Comparison of ENCODE assay signal across 12 cellular contexts in the genomic region with DNA sequence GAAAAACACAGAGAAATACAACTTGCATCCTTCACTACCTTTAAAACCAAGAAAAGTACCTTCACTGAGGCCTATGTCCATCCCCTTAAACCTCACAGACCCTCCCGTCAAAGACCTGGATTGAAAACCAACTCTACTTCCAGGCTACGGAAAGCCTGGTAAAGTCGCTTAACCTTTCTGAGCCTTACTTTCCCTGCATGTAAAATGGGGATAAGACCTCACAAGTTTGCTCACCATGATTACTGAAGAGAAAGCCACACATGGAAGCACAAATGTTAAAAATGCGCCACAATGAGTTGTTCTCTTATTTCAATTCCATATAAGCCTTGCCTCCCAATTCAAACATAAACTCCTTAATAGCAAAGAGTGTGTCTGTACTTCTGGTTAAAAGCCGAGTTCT. TPM values are rescaled to one million over a fixed set of nuclear protein-coding genes. Genes with fewer than 3 reads are reported as not detected.
A peak's percentile ranks its signal among the peaks of the same experiment; 100 is the strongest.
DNase-seq lines count a peak whose midpoint lies in the region; ATAC-seq and TF ChIP-seq lines count a peak whose summit lies in the region.
"Had no signal": no experiment of that assay in that cellular context is flagged by ENCODE, and none has a peak within 500 bp of the region (broad histone marks: within the 10 kb centered on the region; RNA-seq: fewer than 3 reads in every experiment).

No MANE protein-coding gene starts in this region.

- no peak for ATAC-seq in GM23338
- ATAC-seq in stimulated activated effector memory CD8-positive, alpha-beta T cell treated with anti-CD3 and anti-CD28 coated beads, Interleukin-12 subunit alpha, Interleukin-12 subunit beta, amount 100 ng/mL, for 72 hours = no peak
- no peak for ATAC-seq in GM21619 (IDR thresholded peaks at IDR 0.05; ENCODE audit: unreplicated experiment)

- H3K27me3 Mint-ChIP-seq in GM23338 (ENCODE audit: insufficient read depth, low read depth, poor library complexity) = no peaks in the 10 kb centered on the region

- H4K20me1 ChIP-seq in GM23338 (replicated peaks; ENCODE audit: insufficient read depth) = peaks cover 85% of the 10 kb centered on the region

- H3K79me2 ChIP-seq in GM23338 (replicated peaks; ENCODE audit: insufficient read depth) = peaks cover 100% of the 10 kb centered on the region

- no peak overlapping the region for H2AFZ ChIP-seq in GM23338

- TF ChIP-seq CTCF in GM23338 (conservative IDR thresholded peaks at IDR 0.05; ENCODE audit: low read depth in 2 of 2) (no peak), VCaP (conservative IDR thresholded peaks at IDR 0.05) (no peak)

- peak overlapping the region; percentile 27 for H3K4me2 ChIP-seq in GM23338

- H3K27ac ChIP-seq in GM23338 (ENCODE audit: low read depth) (no peak overlapping the region), VCaP (peak overlapping the region; percentile 60), epithelial cell of prostate (peak overlapping the region; percentile 99)

- 0 out of 2 replicates have a peak, but pooled peaks cover 8% of the 10 kb centered on the region for H3F3A ChIP-seq in GM23338 (replicated peaks; ENCODE audit: low read depth)

- H3K27ac Mint-ChIP-seq in GM23338 = no peak overlapping the region
- peak overlapping the region; percentile 85 for H3K27ac Mint-ChIP-seq in stimulated activated effector memory CD8-positive, alpha-beta T cell treated with anti-CD3 and anti-CD28 coated beads, Interleukin-12 subunit alpha, Interleukin-12 subunit beta, amount 100 ng/mL, for 72 hours

- no peak overlapping the region for H3K4me3 ChIP-seq in GM23338

- H3K27me3 ChIP-seq in GM23338 (ENCODE audit: insufficient read depth) = no peaks in the 10 kb centered on the region

- no peaks in the 10 kb centered on the region for H3K9me3 Mint-ChIP-seq in GM23338
- H3K9me3 Mint-ChIP-seq in stimulated activated effector memory CD8-positive, alpha-beta T cell treated with anti-CD3 and anti-CD28 coated beads, Interleukin-12 subunit alpha, Interleukin-12 subunit beta, amount 100 ng/mL, for 72 hours = no peaks in the 10 kb centered on the region

- H3K4me1 Mint-ChIP-seq in GM23338 = peaks cover 74% of the 10 kb centered on the region
- H3K4me1 Mint-ChIP-seq in stimulated activated effector memory CD8-positive, alpha-beta T cell treated with anti-CD3 and anti-CD28 coated beads, Interleukin-12 subunit alpha, Interleukin-12 subunit beta, amount 100 ng/mL, for 72 hours = peaks cover 49% of the 10 kb centered on the region

- H3K36me3 Mint-ChIP-seq in GM23338 (ENCODE audit: low read depth) = peaks cover 43% of the 10 kb centered on the region
- H3K36me3 Mint-ChIP-seq in stimulated activated effector memory CD8-positive, alpha-beta T cell treated with anti-CD3 and anti-CD28 coated beads, Interleukin-12 subunit alpha, Interleukin-12 subunit beta, amount 100 ng/mL, for 72 hours = no peaks in the 10 kb centered on the region

- H3K4me3 Mint-ChIP-seq in GM23338 = no peak overlapping the region
- no peak overlapping the region for H3K4me3 Mint-ChIP-seq in stimulated activated effector memory CD8-positive, alpha-beta T cell treated with anti-CD3 and anti-CD28 coated beads, Interleukin-12 subunit alpha, Interleukin-12 subunit beta, amount 100 ng/mL, for 72 hours

- H3K9me2 ChIP-seq in GM23338 (ENCODE audit: insufficient read depth) = no peaks in the 10 kb centered on the region

- H3K4me1 ChIP-seq in GM23338 (ENCODE audit: insufficient read depth) = peaks cover 54% of the 10 kb centered on the region

- no peaks in the 10 kb centered on the region for H3K36me3 ChIP-seq in GM23338 (ENCODE audit: insufficient read depth)

- DNase-seq in GM23338 (ENCODE audit: low spot score) (no peak), epithelial cell of prostate (ENCODE audit: low read depth, low spot score) (no peak), DMS79 treated with DMSO at 0.1 percent for 48 hours (lab: John Stamatoyannopoulos, UW) (no peak), NCI-H146 (lab: John Stamatoyannopoulos, UW) (no peak), NCI-H510A (lab: John Stamatoyannopoulos, UW) (no peak)
- DNase-seq in stimulated activated effector memory CD8-positive, alpha-beta T cell treated with anti-CD3 and anti-CD28 coated beads, Interleukin-12 subunit alpha, Interleukin-12 subunit beta, amount 100 ng/mL, for 72 hours (ENCODE audit: low spot score in 2 of 2) = no peak
- DNase-seq: activated effector memory CD4-positive, alpha-beta T cell treated with anti-CD3 and anti-CD28 coated beads, Interleukin-2, amount 50 U/mL, for 16 hours; NCI-H1092 treated with DMSO at 0.1 percent for 48 hours; stimulated activated CD4-positive, alpha-beta T cell treated with anti-CD3 and anti-CD28 coated beads, Interleukin-4, amount 100 ng/mL, for 4 hours; T1000 had no signal

TF ChIP-seq in GM23338, 12 proteins besides CTCF, POLR2A, EP300 and RAD21 (continues in another document):
- TF ChIP-seq ZNF331 (CRISPR knock-in tag; IDR thresholded peaks at IDR 0.05; ENCODE audit: low read depth) = no peak
- TF ChIP-seq, protein P1, sequence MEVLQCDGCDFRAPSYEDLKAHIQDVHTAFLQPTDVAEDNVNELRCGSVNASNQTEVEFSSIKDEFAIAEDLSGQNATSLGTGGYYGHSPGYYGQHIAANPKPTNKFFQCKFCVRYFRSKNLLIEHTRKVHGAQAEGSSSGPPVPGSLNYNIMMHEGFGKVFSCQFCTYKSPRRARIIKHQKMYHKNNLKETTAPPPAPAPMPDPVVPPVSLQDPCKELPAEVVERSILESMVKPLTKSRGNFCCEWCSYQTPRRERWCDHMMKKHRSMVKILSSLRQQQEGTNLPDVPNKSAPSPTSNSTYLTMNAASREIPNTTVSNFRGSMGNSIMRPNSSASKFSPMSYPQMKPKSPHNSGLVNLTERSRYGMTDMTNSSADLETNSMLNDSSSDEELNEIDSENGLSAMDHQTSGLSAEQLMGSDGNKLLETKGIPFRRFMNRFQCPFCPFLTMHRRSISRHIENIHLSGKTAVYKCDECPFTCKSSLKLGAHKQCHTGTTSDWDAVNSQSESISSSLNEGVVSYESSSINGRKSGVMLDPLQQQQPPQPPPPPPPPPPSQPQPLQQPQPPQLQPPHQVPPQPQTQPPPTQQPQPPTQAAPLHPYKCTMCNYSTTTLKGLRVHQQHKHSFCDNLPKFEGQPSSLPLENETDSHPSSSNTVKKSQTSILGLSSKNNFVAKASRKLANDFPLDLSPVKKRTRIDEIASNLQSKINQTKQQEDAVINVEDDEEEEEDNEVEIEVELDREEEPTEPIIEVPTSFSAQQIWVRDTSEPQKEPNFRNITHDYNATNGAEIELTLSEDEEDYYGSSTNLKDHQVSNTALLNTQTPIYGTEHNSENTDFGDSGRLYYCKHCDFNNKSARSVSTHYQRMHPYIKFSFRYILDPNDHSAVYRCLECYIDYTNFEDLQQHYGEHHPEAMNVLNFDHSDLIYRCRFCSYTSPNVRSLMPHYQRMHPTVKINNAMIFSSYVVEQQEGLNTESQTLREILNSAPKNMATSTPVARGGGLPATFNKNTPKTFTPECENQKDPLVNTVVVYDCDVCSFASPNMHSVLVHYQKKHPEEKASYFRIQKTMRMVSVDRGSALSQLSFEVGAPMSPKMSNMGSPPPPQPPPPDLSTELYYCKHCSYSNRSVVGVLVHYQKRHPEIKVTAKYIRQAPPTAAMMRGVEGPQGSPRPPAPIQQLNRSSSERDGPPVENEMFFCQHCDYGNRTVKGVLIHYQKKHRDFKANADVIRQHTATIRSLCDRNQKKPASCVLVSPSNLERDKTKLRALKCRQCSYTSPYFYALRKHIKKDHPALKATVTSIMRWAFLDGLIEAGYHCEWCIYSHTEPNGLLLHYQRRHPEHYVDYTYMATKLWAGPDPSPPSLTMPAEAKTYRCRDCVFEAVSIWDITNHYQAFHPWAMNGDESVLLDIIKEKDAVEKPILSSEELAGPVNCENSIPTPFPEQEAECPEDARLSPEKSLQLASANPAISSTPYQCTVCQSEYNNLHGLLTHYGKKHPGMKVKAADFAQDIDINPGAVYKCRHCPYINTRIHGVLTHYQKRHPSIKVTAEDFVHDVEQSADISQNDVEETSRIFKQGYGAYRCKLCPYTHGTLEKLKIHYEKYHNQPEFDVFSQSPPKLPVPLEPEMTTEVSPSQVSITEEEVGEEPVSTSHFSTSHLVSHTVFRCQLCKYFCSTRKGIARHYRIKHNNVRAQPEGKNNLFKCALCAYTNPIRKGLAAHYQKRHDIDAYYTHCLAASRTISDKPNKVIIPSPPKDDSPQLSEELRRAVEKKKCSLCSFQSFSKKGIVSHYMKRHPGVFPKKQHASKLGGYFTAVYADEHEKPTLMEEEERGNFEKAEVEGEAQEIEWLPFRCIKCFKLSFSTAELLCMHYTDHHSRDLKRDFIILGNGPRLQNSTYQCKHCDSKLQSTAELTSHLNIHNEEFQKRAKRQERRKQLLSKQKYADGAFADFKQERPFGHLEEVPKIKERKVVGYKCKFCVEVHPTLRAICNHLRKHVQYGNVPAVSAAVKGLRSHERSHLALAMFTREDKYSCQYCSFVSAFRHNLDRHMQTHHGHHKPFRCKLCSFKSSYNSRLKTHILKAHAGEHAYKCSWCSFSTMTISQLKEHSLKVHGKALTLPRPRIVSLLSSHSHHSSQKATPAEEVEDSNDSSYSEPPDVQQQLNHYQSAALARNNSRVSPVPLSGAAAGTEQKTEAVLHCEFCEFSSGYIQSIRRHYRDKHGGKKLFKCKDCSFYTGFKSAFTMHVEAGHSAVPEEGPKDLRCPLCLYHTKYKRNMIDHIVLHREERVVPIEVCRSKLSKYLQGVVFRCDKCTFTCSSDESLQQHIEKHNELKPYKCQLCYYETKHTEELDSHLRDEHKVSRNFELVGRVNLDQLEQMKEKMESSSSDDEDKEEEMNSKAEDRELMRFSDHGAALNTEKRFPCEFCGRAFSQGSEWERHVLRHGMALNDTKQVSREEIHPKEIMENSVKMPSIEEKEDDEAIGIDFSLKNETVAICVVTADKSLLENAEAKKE (CRISPR knock-in tag; IDR thresholded peaks at IDR 0.05) = no peak

RNA-seq across cellular contexts. Expression of a gene that starts 8.4 kb away (rescaled TPM):
- 257 and 280 TPM in 2 replicates for total RNA-seq in GM23338 (2014; rRNA removed; shearing (Covaris generic))
- 121 and 129 TPM in 2 replicates for polyA plus RNA-seq in GM23338 (2016; fragmentation: Nextera tagmentation; extraction: Ambion mirVana)
